ENCODE assay signal across 22 cellular contexts in genomic region chr1:226766565-226766964, GRCh38. TPM values are rescaled to one million over a fixed set of nuclear protein-coding genes. Genes with fewer than 3 reads are reported as not detected.
DNase-seq lines count a peak whose midpoint lies in the region; ATAC-seq and TF ChIP-seq lines count a peak whose summit lies in the region.
"Had no signal": no experiment of that assay in that cellular context is flagged by ENCODE, and none has a peak within 500 bp of the region (broad histone marks: within the 10 kb centered on the region; RNA-seq: fewer than 3 reads in every experiment).

No MANE protein-coding gene starts in this region.

- no peak overlapping the region for H3K9ac ChIP-seq in Karpas-422 (ENCODE audit: low read length)
- H3K9ac ChIP-seq: BLaER1 treated with 17β-estradiol and CSF1 and Interleukin-3, amounts not matched to agents 10 nM and 100 nM; GM23248 had no signal

- H2AFZ ChIP-seq in GM23338 (peak overlapping the region; percentile 72), Karpas-422 (ENCODE audit: low read length) (no peak overlapping the region)
- H2AFZ ChIP-seq: GM23248 had no signal

- DNase-seq in GM23338 (ENCODE audit: low spot score) = no peak
- peak; percentile 47 for DNase-seq in Karpas-422
- no peak for DNase-seq in WTC11 (ENCODE audit: low spot score)
- no peak for DNase-seq in NCI-H526 treated with DMSO at 0.1 percent for 48 hours (lab: John Stamatoyannopoulos, UW)
- DNase-seq in iPS-NIHi7 (ENCODE audit: extremely low spot score) = no peak
- DNase-seq: 8988T; ACHN; AML-193; BE2C; CD4-positive, alpha-beta T cell; CD8-positive, alpha-beta memory T cell; DMS 273 treated with DMSO at 0.1 percent for 48 hours; DMS79; GF-D8; GM23248; H9; HFFc6 had no signal

- H3K27me3 ChIP-seq in GM23338 (ENCODE audit: insufficient read depth) = no peaks in the 10 kb centered on the region
- H3K27me3 ChIP-seq in Karpas-422 (ENCODE audit: low read length) = no peaks in the 10 kb centered on the region
- H3K27me3 ChIP-seq: BLaER1 treated with 17β-estradiol and CSF1 and Interleukin-3, amounts not matched to agents 10 nM and 100 nM had no signal

- H3K4me2 ChIP-seq in GM23338 (no peak overlapping the region), Karpas-422 (ENCODE audit: low read depth, low read length, poor library complexity, severe bottlenecking) (peak overlapping the region; percentile 36)
- H3K4me2 ChIP-seq: A549; BLaER1 treated with 17β-estradiol and CSF1 and Interleukin-3, amounts not matched to agents 10 nM and 100 nM had no signal

- H3K27me3 Mint-ChIP-seq in GM23338 (ENCODE audit: insufficient read depth, low read depth, poor library complexity) (peaks cover 8% of the 10 kb centered on the region), WTC11 (ENCODE audit: low read depth) (no peaks in the 10 kb centered on the region)
- H3K27me3 Mint-ChIP-seq: CD4-positive, alpha-beta T cell had no signal

- H3K36me3 Mint-ChIP-seq in GM23338 (ENCODE audit: low read depth) (no peaks in the 10 kb centered on the region), WTC11 (no peaks in the 10 kb centered on the region)
- H3K36me3 Mint-ChIP-seq: CD14-positive monocyte had no signal

- POLR2A ChIA-PET in WTC11 (lab: Charles Lee) = no interaction called here

- CTCF ChIA-PET in WTC11 (lab: Charles Lee) = no interaction called here

- H3K4me3 Mint-ChIP-seq in GM23338 (no peak overlapping the region), WTC11 (no peak overlapping the region)
- H3K4me3 Mint-ChIP-seq: CD14-positive monocyte; CD4-positive, alpha-beta T cell; CD8-positive, alpha-beta memory T cell; H9; HFFc6 had no signal

- no peak for ATAC-seq in GM23338
- no peak for ATAC-seq in WTC11
- ATAC-seq in GM21447 (IDR thresholded peaks at IDR 0.05; ENCODE audit: unreplicated experiment) = no peak
- ATAC-seq: A549, HCT116 had no signal

- H3K27ac ChIP-seq in GM23338 (ENCODE audit: low read depth) = no peak overlapping the region
- no peak overlapping the region for H3K27ac ChIP-seq in Karpas-422 (ENCODE audit: low read length)
- H3K27ac ChIP-seq: BLaER1 treated with 17β-estradiol and CSF1 and Interleukin-3, amounts not matched to agents 10 nM and 100 nM; GM23248 had no signal

- H3K79me2 ChIP-seq in GM23338 (replicated peaks; ENCODE audit: insufficient read depth) (no peaks in the 10 kb centered on the region), Karpas-422 (ENCODE audit: low read length) (no peaks in the 10 kb centered on the region)

- no peaks in the 10 kb centered on the region for H3K36me3 ChIP-seq in GM23338 (ENCODE audit: insufficient read depth)
- H3K36me3 ChIP-seq in Karpas-422 (ENCODE audit: insufficient read depth, low read length) = no peaks in the 10 kb centered on the region
- H3K36me3 ChIP-seq: BE2C; BLaER1 treated with 17β-estradiol and CSF1 and Interleukin-3, amounts not matched to agents 10 nM and 100 nM had no signal

- H3K9me3 ChIP-seq in Karpas-422 (ENCODE audit: low read length) = no peaks in the 10 kb centered on the region
- H3K9me3 ChIP-seq: A549; BE2C; BLaER1 treated with 17β-estradiol and CSF1 and Interleukin-3, amounts not matched to agents 10 nM and 100 nM had no signal

- H3F3A ChIP-seq in GM23338 (replicated peaks; ENCODE audit: low read depth) = no peaks in the 10 kb centered on the region

- no peak overlapping the region for H3K27ac Mint-ChIP-seq in GM23338
- peak overlapping the region; percentile 47; the same call in 1 of the 2 replicates for H3K27ac Mint-ChIP-seq in WTC11
- H3K27ac Mint-ChIP-seq: CD4-positive, alpha-beta T cell; H9; HFFc6 had no signal

- H3K4me1 Mint-ChIP-seq in GM23338 = peaks cover 30% of the 10 kb centered on the region
- peaks cover 43% of the 10 kb centered on the region for H3K4me1 Mint-ChIP-seq in WTC11
- H3K4me1 Mint-ChIP-seq: CD14-positive monocyte had no signal

- H3K9me3 Mint-ChIP-seq in GM23338 (no peaks in the 10 kb centered on the region; the same call in 2 of the 3 replicates), WTC11 (no peaks in the 10 kb centered on the region)
- H3K9me3 Mint-ChIP-seq: CD4-positive, alpha-beta T cell; HFFc6 had no signal

- H4K20me1 ChIP-seq in GM23338 (replicated peaks; ENCODE audit: insufficient read depth) = no peaks in the 10 kb centered on the region
- no peaks in the 10 kb centered on the region for H4K20me1 ChIP-seq in Karpas-422 (ENCODE audit: insufficient read depth, low read depth, low read length)
- H4K20me1 ChIP-seq: BLaER1 treated with 17β-estradiol and CSF1 and Interleukin-3, amounts not matched to agents 10 nM and 100 nM had no signal

- H3K4me1 ChIP-seq in GM23338 (ENCODE audit: insufficient read depth) = peaks cover 28% of the 10 kb centered on the region
- peaks cover 20% of the 10 kb centered on the region for H3K4me1 ChIP-seq in Karpas-422 (ENCODE audit: low read length)
- H3K4me1 ChIP-seq: BE2C had no signal

- TF ChIP-seq CTCF in GM23338 (conservative IDR thresholded peaks at IDR 0.05; ENCODE audit: low read depth in 2 of 2) = no peak
- TF ChIP-seq CTCF in WTC11 (IDR thresholded peaks at IDR 0.05) = no peak

- H3K4me3 ChIP-seq in GM23338 = no peak overlapping the region
- no peak overlapping the region for H3K4me3 ChIP-seq in Karpas-422 (ENCODE audit: low read length)
- H3K4me3 ChIP-seq: A549; BLaER1 treated with 17β-estradiol and CSF1 and Interleukin-3, amounts not matched to agents 10 nM and 100 nM; GM23248 had no signal

- H3K9me2 ChIP-seq in GM23338 (ENCODE audit: insufficient read depth) (peaks cover 9% of the 10 kb centered on the region; the same call in 1 of the 2 replicates), Karpas-422 (replicated peaks; ENCODE audit: insufficient read depth, low read length) (no peaks in the 10 kb centered on the region)

TF ChIP-seq in GM23338, 12 proteins besides CTCF, POLR2A, EP300 and RAD21:
- no peak for TF ChIP-seq EZH2 (IDR thresholded peaks at IDR 0.05; ENCODE audit: low read depth, unreplicated experiment)
- no peak for TF ChIP-seq EZH2phosphoT487 (IDR thresholded peaks at IDR 0.05; ENCODE audit: unreplicated experiment)
- TF ChIP-seq JUNB (IDR thresholded peaks at IDR 0.05; ENCODE audit: unreplicated experiment) = no peak
- no peak for TF ChIP-seq REST (IDR thresholded peaks at IDR 0.05; ENCODE audit: unreplicated experiment)

TF ChIP-seq in WTC11, 78 proteins besides CTCF, POLR2A, EP300 and RAD21 (continues in another document):
- TF ChIP-seq KAT7 (CRISPR knock-in tag; IDR thresholded peaks at IDR 0.05; ENCODE audit: borderline replicate concordance) (no peak), GRHL2 (CRISPR knock-in tag; IDR thresholded peaks at IDR 0.05; ENCODE audit: insufficient replicate concordance, severe bottlenecking) (no peak), ATF3 (CRISPR knock-in tag; conservative IDR thresholded peaks at IDR 0.05) (no peak), STAT6 (CRISPR knock-in tag; conservative IDR thresholded peaks at IDR 0.05; ENCODE audit: low read depth) (no peak), ZNF281 (CRISPR knock-in tag; IDR thresholded peaks at IDR 0.05) (no peak), JAZF1 (CRISPR knock-in tag; IDR thresholded peaks at IDR 0.05) (no peak), FOXP1 (CRISPR knock-in tag; IDR thresholded peaks at IDR 0.05; ENCODE audit: borderline replicate concordance) (no peak)

RNA-seq across cellular contexts. Expression of gene ITPKB, which starts 27.5 kb away (rescaled TPM):
- total RNA-seq in GM23338 (2014; rRNA removed; shearing (Covaris generic)) = 4.7 and 5.2 TPM in 2 replicates
- polyA plus RNA-seq in GM23338 (2016; fragmentation: Nextera tagmentation; extraction: Ambion mirVana) = 0.31 and 0.37 TPM in 2 replicates
- total RNA-seq in Karpas-422 (2014; rRNA removed; shearing (Covaris generic); ENCODE audit: low replicate concordance) = 79.0 and 132 TPM in 2 replicates
- total RNA-seq in WTC11 (2021) = 13.1 to 15.6 TPM (median 13.5 TPM) in 3 replicates
